Comparison of ENCODE assay signal across 25 cellular contexts in the genomic region with DNA sequence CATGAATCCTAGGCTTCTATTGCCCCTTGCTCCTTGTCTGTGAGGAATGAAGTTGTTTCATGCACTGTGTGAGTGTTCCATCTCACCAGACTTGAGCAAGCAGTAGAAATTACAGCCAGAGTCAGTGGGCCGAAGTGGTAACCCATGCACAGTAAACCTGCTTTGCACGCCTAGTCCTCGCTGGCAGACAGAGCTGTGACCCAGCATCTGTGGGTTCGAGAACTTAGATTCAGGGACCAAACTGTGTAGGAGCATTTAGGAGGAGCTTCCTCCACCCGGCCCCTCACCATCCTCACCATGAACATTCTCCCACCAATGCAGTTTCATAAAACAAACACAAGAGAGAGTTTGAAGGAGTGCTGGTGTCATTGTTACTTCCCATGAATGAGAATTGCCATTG. TPM values are rescaled to one million over a fixed set of nuclear protein-coding genes. Genes with fewer than 3 reads are reported as not detected.
DNase-seq lines count a peak whose midpoint lies in the region; ATAC-seq and TF ChIP-seq lines count a peak whose summit lies in the region.
"Had no signal": no experiment of that assay in that cellular context is flagged by ENCODE, and none has a peak within 500 bp of the region (broad histone marks: within the 10 kb centered on the region; RNA-seq: fewer than 3 reads in every experiment).

No MANE protein-coding gene starts in this region.

- H3K27ac ChIP-seq in coronary artery, result no peak overlapping the region
- no peak overlapping the region for H3K27ac ChIP-seq in osteoblast (ENCODE audit: low read depth, low read length)
- H3K27ac ChIP-seq: A549; BLaER1 treated with 17β-estradiol and CSF1 and Interleukin-3, amounts not matched to agents 10 nM and 100 nM had no signal

- no peaks in the 10 kb centered on the region for H3K4me1 Mint-ChIP-seq in activated CD8-positive, alpha-beta memory T cell treated with anti-CD3 and anti-CD28 coated beads, Interleukin-2, amount 10 ng/mL, durations not matched to agents 7 days and 5 days
- no peaks in the 10 kb centered on the region for H3K4me1 Mint-ChIP-seq in activated CD4-positive, alpha-beta T cell treated with anti-CD3 and anti-CD28 coated beads, Interleukin-2, amount 10 ng/mL, durations not matched to agents 24 days and 14 days
- H3K4me1 Mint-ChIP-seq: CD4-positive, alpha-beta memory T cell had no signal

- no peaks in the 10 kb centered on the region for H3K36me3 Mint-ChIP-seq in activated CD8-positive, alpha-beta memory T cell treated with anti-CD3 and anti-CD28 coated beads, Interleukin-2, amount 10 ng/mL, durations not matched to agents 7 days and 5 days
- H3K36me3 Mint-ChIP-seq in activated CD4-positive, alpha-beta T cell treated with anti-CD3 and anti-CD28 coated beads, Interleukin-2, amount 10 ng/mL, durations not matched to agents 24 days and 14 days (ENCODE audit: low read depth), result no peaks in the 10 kb centered on the region
- H3K36me3 Mint-ChIP-seq: CD4-positive, alpha-beta memory T cell had no signal

- TF ChIP-seq CTCF in coronary artery (IDR thresholded peaks at IDR 0.05) (no peak), osteoblast (IDR thresholded peaks at IDR 0.05; ENCODE audit: extremely low read depth, low read depth, low read length) (no peak)

- no peaks in the 10 kb centered on the region for H3K79me2 ChIP-seq in osteoblast (ENCODE audit: insufficient read depth, low read length)

- CTCF ChIA-PET in activated CD8-positive, alpha-beta memory T cell treated with anti-CD3 and anti-CD28 coated beads, Interleukin-2, amount 10 ng/mL, durations not matched to agents 7 days and 5 days (lab: Charles Lee), result no interaction called here

- H3K4me1 ChIP-seq in osteoblast (ENCODE audit: insufficient read depth, low read length), result no peaks in the 10 kb centered on the region
- H3K4me1 ChIP-seq: A549, BE2C, HAP-1 had no signal

- H3K27me3 ChIP-seq in osteoblast (ENCODE audit: insufficient read depth, low read length), result no peaks in the 10 kb centered on the region
- H3K27me3 ChIP-seq: BE2C; BLaER1 treated with 17β-estradiol and CSF1 and Interleukin-3, amounts not matched to agents 10 nM and 100 nM had no signal

- no peak overlapping the region for H2AFZ ChIP-seq in osteoblast (ENCODE audit: low read length)
- H2AFZ ChIP-seq: GM23338 had no signal

- DNase-seq in activated CD8-positive, alpha-beta memory T cell treated with anti-CD3 and anti-CD28 coated beads, Interleukin-2, amount 50 U/mL, for 48 hours, result peak; percentile 0
- DNase-seq in activated CD8-positive, alpha-beta memory T cell treated with anti-CD3 and anti-CD28 coated beads, Interleukin-2, amount 10 ng/mL, durations not matched to agents 7 days and 5 days, result no peak
- DNase-seq in coronary artery (ENCODE audit: low spot score) (peak; percentile 4), mesenteric fat pad (ENCODE audit: low spot score) (peak; percentile 33), sciatic nerve (ENCODE audit: low spot score) (peak; percentile 14), osteoblast (ENCODE audit: insufficient read length, low spot score, missing footprints) (no peak)
- no peak for DNase-seq in activated CD4-positive, alpha-beta T cell treated with anti-CD3 and anti-CD28 coated beads, Interleukin-2, amount 10 ng/mL, durations not matched to agents 24 days and 14 days
- no peak for DNase-seq in stimulated activated naive CD8-positive, alpha-beta T cell treated with anti-CD3 and anti-CD28 coated beads, Interleukin-15, Interleukin-2, amounts not matched to agents 100 U/mL and 50 U/mL, for 24 hours
- DNase-seq: 8988T; ACHN; AML-193; BE2C; Calu3; CD4-positive, alpha-beta memory T cell; COR-L47; DMS53; DMS79 treated with DMSO at 0.1 percent for 48 hours; GF-D8; HFFc6 had no signal

- no peaks in the 10 kb centered on the region for H3K9me3 ChIP-seq in osteoblast (ENCODE audit: low read depth, low read length)
- H3K9me3 ChIP-seq: BE2C, HAP-1 had no signal

- H3K27ac Mint-ChIP-seq in activated CD8-positive, alpha-beta memory T cell treated with anti-CD3 and anti-CD28 coated beads, Interleukin-2, amount 10 ng/mL, durations not matched to agents 7 days and 5 days, result no peak overlapping the region
- no peak overlapping the region for H3K27ac Mint-ChIP-seq in activated CD4-positive, alpha-beta T cell treated with anti-CD3 and anti-CD28 coated beads, Interleukin-2, amount 10 ng/mL, durations not matched to agents 24 days and 14 days
- H3K27ac Mint-ChIP-seq: CD4-positive, alpha-beta memory T cell; GM23338; HFFc6 had no signal

- H3K4me3 Mint-ChIP-seq in activated CD8-positive, alpha-beta memory T cell treated with anti-CD3 and anti-CD28 coated beads, Interleukin-2, amount 10 ng/mL, durations not matched to agents 7 days and 5 days, result no peak overlapping the region
- no peak overlapping the region for H3K4me3 Mint-ChIP-seq in activated CD4-positive, alpha-beta T cell treated with anti-CD3 and anti-CD28 coated beads, Interleukin-2, amount 10 ng/mL, durations not matched to agents 24 days and 14 days
- H3K4me3 Mint-ChIP-seq: CD4-positive, alpha-beta memory T cell; GM23338; HFFc6 had no signal

- intact Hi-C loops in sciatic nerve (cut with DNase I), result no loop called here
- intact Hi-C loops in activated CD4-positive, alpha-beta T cell treated with anti-CD3 and anti-CD28 coated beads, Interleukin-2, amount 10 ng/mL, durations not matched to agents 24 days and 14 days (cut with micrococcal nuclease), result no loop called here

- no peak overlapping the region for H3K4me2 ChIP-seq in osteoblast (ENCODE audit: insufficient read depth, low read length)
- H3K4me2 ChIP-seq: A549; BLaER1 treated with 17β-estradiol and CSF1 and Interleukin-3, amounts not matched to agents 10 nM and 100 nM; GM23338 had no signal

- ATAC-seq in activated CD8-positive, alpha-beta memory T cell treated with anti-CD3 and anti-CD28 coated beads, Interleukin-2, amount 10 ng/mL, durations not matched to agents 7 days and 5 days, result no peak
- no peak for ATAC-seq in sciatic nerve
- ATAC-seq in stimulated activated naive CD8-positive, alpha-beta T cell treated with anti-CD3 and anti-CD28 coated beads, Interleukin-15, Interleukin-2, amounts not matched to agents 100 U/mL and 50 U/mL, for 24 hours, result no peak
- ATAC-seq: GM23338 had no signal

- H3K36me3 ChIP-seq in osteoblast (ENCODE audit: insufficient read depth, low read length), result no peaks in the 10 kb centered on the region
- H3K36me3 ChIP-seq: BE2C; BLaER1 treated with 17β-estradiol and CSF1 and Interleukin-3, amounts not matched to agents 10 nM and 100 nM; HAP-1 had no signal

- no peaks in the 10 kb centered on the region for H3K27me3 Mint-ChIP-seq in activated CD8-positive, alpha-beta memory T cell treated with anti-CD3 and anti-CD28 coated beads, Interleukin-2, amount 10 ng/mL, durations not matched to agents 7 days and 5 days
- no peaks in the 10 kb centered on the region for H3K27me3 Mint-ChIP-seq in activated CD4-positive, alpha-beta T cell treated with anti-CD3 and anti-CD28 coated beads, Interleukin-2, amount 10 ng/mL, durations not matched to agents 24 days and 14 days
- H3K27me3 Mint-ChIP-seq: CD4-positive, alpha-beta memory T cell had no signal

- H3K4me3 ChIP-seq in coronary artery (no peak overlapping the region), osteoblast (ENCODE audit: insufficient read depth, low read length) (no peak overlapping the region)
- H3K4me3 ChIP-seq: A549; BLaER1 treated with 17β-estradiol and CSF1 and Interleukin-3, amounts not matched to agents 10 nM and 100 nM; GM23338; HAP-1 had no signal

- H3K9me3 Mint-ChIP-seq in activated CD8-positive, alpha-beta memory T cell treated with anti-CD3 and anti-CD28 coated beads, Interleukin-2, amount 10 ng/mL, durations not matched to agents 7 days and 5 days (ENCODE audit: low read depth), result peaks cover 2% of the 10 kb centered on the region
- H3K9me3 Mint-ChIP-seq in activated CD4-positive, alpha-beta T cell treated with anti-CD3 and anti-CD28 coated beads, Interleukin-2, amount 10 ng/mL, durations not matched to agents 24 days and 14 days, result peaks cover 7% of the 10 kb centered on the region

- no peaks in the 10 kb centered on the region for H4K20me1 ChIP-seq in osteoblast (ENCODE audit: insufficient read depth, low read length)
- H4K20me1 ChIP-seq: BLaER1 treated with 17β-estradiol and CSF1 and Interleukin-3, amounts not matched to agents 10 nM and 100 nM had no signal

RNA-seq across cellular contexts. Expression of gene TEX51, which starts 21.6 kb away (rescaled TPM):
- not detected for total RNA-seq in activated CD8-positive, alpha-beta memory T cell treated with anti-CD3 and anti-CD28 coated beads, Interleukin-2, amount 10 ng/mL, durations not matched to agents 7 days and 5 days
- total RNA-seq in mesenteric fat pad (not detected), sciatic nerve (not detected), osteoblast (not detected in 2 replicates)
- not detected in 2 replicates for total RNA-seq in activated CD4-positive, alpha-beta T cell treated with anti-CD3 and anti-CD28 coated beads, Interleukin-2, amount 10 ng/mL, durations not matched to agents 24 days and 14 days
- total RNA-seq: Calu3; CD4-positive, alpha-beta memory T cell; Daoy; G401; GM23338; HFFc6 had no signal

Comparison
In these comparisons a context has a peak if more than half of its experiments do, and no peak if none do; other contexts are left out.
1. DNase-seq: peak in activated CD8-positive, alpha-beta memory T cell treated with anti-CD3 and anti-CD28 coated beads, Interleukin-2, amount 50 U/mL, for 48 hours (single experiment), coronary artery (single experiment), mesenteric fat pad (single experiment) and sciatic nerve (single experiment); none in activated CD8-positive, alpha-beta memory T cell treated with anti-CD3 and anti-CD28 coated beads, Interleukin-2, amount 10 ng/mL, durations not matched to agents 7 days and 5 days (single experiment), activated CD4-positive, alpha-beta T cell treated with anti-CD3 and anti-CD28 coated beads, Interleukin-2, amount 10 ng/mL, durations not matched to agents 24 days and 14 days (single experiment), osteoblast (single experiment) and stimulated activated naive CD8-positive, alpha-beta T cell treated with anti-CD3 and anti-CD28 coated beads, Interleukin-15, Interleukin-2, amounts not matched to agents 100 U/mL and 50 U/mL, for 24 hours (single experiment).